18 cellular contexts compared by ENCODE assay signal in the genomic region with DNA sequence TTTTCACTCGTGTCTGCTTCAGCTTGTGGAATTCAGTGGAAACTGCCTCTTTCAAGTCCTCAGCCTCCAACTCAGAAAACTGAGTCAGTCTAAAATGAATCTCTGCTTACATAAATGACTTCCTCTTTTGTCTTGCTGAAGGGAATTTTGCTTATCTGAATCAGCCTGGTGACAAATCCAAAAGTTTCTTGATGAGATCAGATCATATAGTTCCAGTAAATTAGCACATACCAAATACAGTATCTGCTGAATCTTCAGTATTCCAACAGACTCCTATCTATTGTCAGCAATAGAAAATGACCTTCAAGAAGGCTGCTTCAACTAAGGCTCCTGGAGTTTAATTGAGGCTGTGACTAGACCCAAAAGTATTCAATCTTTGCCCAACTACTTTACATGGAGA.
DNase-seq lines count a peak whose midpoint lies in the region; ATAC-seq and TF ChIP-seq lines count a peak whose summit lies in the region.
"Had no signal": no experiment of that assay in that cellular context is flagged by ENCODE, and none has a peak within 500 bp of the region (broad histone marks: within the 10 kb centered on the region; RNA-seq: fewer than 3 reads in every experiment).

No MANE protein-coding gene starts in this region.

- H3K27ac ChIP-seq in OCI-LY3 (ENCODE audit: low read length) (no peak overlapping the region), mesendoderm (ENCODE audit: low read depth, low read length) (no peak overlapping the region)
- no peak overlapping the region for H3K27ac ChIP-seq in CD4-positive, alpha-beta T cell (ENCODE audit: low read depth, low read length)
- H3K27ac ChIP-seq: GM23248, heart left ventricle, right lobe of liver, stomach had no signal

- no peak overlapping the region for H2BK5ac ChIP-seq in mesendoderm (ENCODE audit: low read length)

- H3K4me3 ChIP-seq in OCI-LY3 (ENCODE audit: low read length) (no peak overlapping the region), choroid plexus epithelial cell (ENCODE audit: low read depth, low read length) (no peak overlapping the region), mesendoderm (ENCODE audit: low read length) (no peak overlapping the region)
- H3K4me3 ChIP-seq: GM23248, heart left ventricle, right lobe of liver, stomach had no signal

- H3K4me2 ChIP-seq in OCI-LY3 (ENCODE audit: low read length) (peak overlapping the region; percentile 36; the same call in 1 of the 2 replicates), mesendoderm (ENCODE audit: low read length) (no peak overlapping the region)

- H3K4ac ChIP-seq in mesendoderm (ENCODE audit: low read depth, low read length) = no peak overlapping the region

- no peak overlapping the region for H4K5ac ChIP-seq in mesendoderm (ENCODE audit: low read length)

- no peak overlapping the region for H3K4me3 Mint-ChIP-seq in CD4-positive, alpha-beta T cell
- H3K4me3 Mint-ChIP-seq: activated CD4-positive, alpha-beta T cell treated with anti-CD3 and anti-CD28 coated beads, Interleukin-2, amount 10 ng/mL, durations not matched to agents 7 days and 5 days; activated T-cell treated with anti-CD3 and anti-CD28 coated beads, Interleukin-2, amount 50 U/mL, for 4 hours; CD4-positive, CD25-positive, alpha-beta regulatory T cell; nephron progenitor cell; T-helper 1 cell treated with Interleukin-12 subunit alpha and Interleukin-12 subunit beta and Interleukin-4 antibody, amounts not matched to agents 30 μg/mL and 1 μg/mL, for 36 hours had no signal

- no peaks in the 10 kb centered on the region for H3K27me3 Mint-ChIP-seq in CD4-positive, alpha-beta T cell
- H3K27me3 Mint-ChIP-seq: activated CD4-positive, alpha-beta T cell treated with anti-CD3 and anti-CD28 coated beads, Interleukin-2, amount 10 ng/mL, durations not matched to agents 7 days and 5 days; CD4-positive, CD25-positive, alpha-beta regulatory T cell had no signal

- CTCF ChIA-PET in CD4-positive, alpha-beta T cell (lab: Charles Lee) = no interaction called here

- H3K9ac ChIP-seq in OCI-LY3 (ENCODE audit: low read length) (no peak overlapping the region), mesendoderm (ENCODE audit: low read length) (no peak overlapping the region)
- H3K9ac ChIP-seq: GM23248 had no signal

- intact Hi-C loops in CD4-positive, alpha-beta T cell (cut with DNase I, micrococcal nuclease) = no loop called here

- no peak overlapping the region for H3K18ac ChIP-seq in mesendoderm (ENCODE audit: low read length)

- no peaks in the 10 kb centered on the region for H3K9me3 Mint-ChIP-seq in CD4-positive, alpha-beta T cell
- H3K9me3 Mint-ChIP-seq: activated CD4-positive, alpha-beta T cell treated with anti-CD3 and anti-CD28 coated beads, Interleukin-2, amount 10 ng/mL, durations not matched to agents 7 days and 5 days; nephron progenitor cell; T-helper 1 cell treated with Interleukin-12 subunit alpha and Interleukin-12 subunit beta and Interleukin-4 antibody, amounts not matched to agents 30 μg/mL and 1 μg/mL, for 36 hours had no signal

- no peak for ATAC-seq in CD4-positive, alpha-beta T cell (ENCODE audit: poor library complexity)
- ATAC-seq: activated T-cell treated with anti-CD3 and anti-CD28 coated beads, Interleukin-2, amount 50 U/mL, for 4 hours; heart left ventricle; Panc1; right lobe of liver had no signal

- no peak overlapping the region for H2AFZ ChIP-seq in OCI-LY3 (ENCODE audit: low read depth, low read length)
- H2AFZ ChIP-seq: GM23248 had no signal

- DNase-seq in ELR (ENCODE audit: low read depth) (peak; percentile 89), choroid plexus epithelial cell (ENCODE audit: low read depth) (peak; percentile 35), mesendoderm (peak; percentile 3), LoVo (ENCODE audit: low spot score) (no peak), NCI-H446 (lab: John Stamatoyannopoulos, UW) (no peak), NCI-H748 treated with DMSO at 0.1 percent for 48 hours (lab: John Stamatoyannopoulos, UW) (no peak)
- DNase-seq in CD4-positive, alpha-beta T cell = no peak
- DNase-seq: activated CD4-positive, alpha-beta T cell treated with anti-CD3 and anti-CD28 coated beads, Interleukin-2, amount 10 ng/mL, durations not matched to agents 7 days and 5 days; activated T-cell treated with anti-CD3 and anti-CD28 coated beads, Interleukin-2, amount 50 U/mL, for 4 hours; CD4-positive, CD25-positive, alpha-beta regulatory T cell; GM23248; heart left ventricle; nephron progenitor cell; right lobe of liver; stomach had no signal

- H3K27me3 ChIP-seq in OCI-LY3 (ENCODE audit: low read depth, low read length) = no peaks in the 10 kb centered on the region
- H3K27me3 ChIP-seq in mesendoderm (ENCODE audit: insufficient read depth, low read length, poor library complexity) = no peaks in the 10 kb centered on the region
- no peaks in the 10 kb centered on the region for H3K27me3 ChIP-seq in CD4-positive, alpha-beta T cell (ENCODE audit: control insufficient read depth, insufficient read depth, low read length)
- H3K27me3 ChIP-seq: heart left ventricle, right lobe of liver, stomach had no signal

- H4K20me1 ChIP-seq in OCI-LY3 (ENCODE audit: insufficient read depth, low read length) = no peaks in the 10 kb centered on the region

- WGBS in mesendoderm (ENCODE audit: extremely low coverage, insufficient coverage, low lambda C conversion rate) = no CpG with 5 or more reads among the region's 1 CpG

- no peaks in the 10 kb centered on the region for H3K36me3 ChIP-seq in OCI-LY3 (replicated peaks; ENCODE audit: low read depth, low read length)
- H3K36me3 ChIP-seq in mesendoderm (ENCODE audit: control insufficient read depth, insufficient read depth, low read length) = no peaks in the 10 kb centered on the region
- H3K36me3 ChIP-seq: heart left ventricle, right lobe of liver, stomach had no signal

- H3K79me2 ChIP-seq in OCI-LY3 (ENCODE audit: low read length) (no peaks in the 10 kb centered on the region), mesendoderm (ENCODE audit: control insufficient read depth, insufficient read depth, low read length) (no peaks in the 10 kb centered on the region)

- no peak overlapping the region for H2AK5ac ChIP-seq in mesendoderm (ENCODE audit: low read length)

- POLR2A ChIA-PET in CD4-positive, alpha-beta T cell (lab: Charles Lee) = no interaction called here

- H3K27ac Mint-ChIP-seq in CD4-positive, alpha-beta T cell = no peak overlapping the region
- H3K27ac Mint-ChIP-seq: activated CD4-positive, alpha-beta T cell treated with anti-CD3 and anti-CD28 coated beads, Interleukin-2, amount 10 ng/mL, durations not matched to agents 7 days and 5 days; CD4-positive, CD25-positive, alpha-beta regulatory T cell; nephron progenitor cell; T-helper 1 cell treated with Interleukin-12 subunit alpha and Interleukin-12 subunit beta and Interleukin-4 antibody, amounts not matched to agents 30 μg/mL and 1 μg/mL, for 36 hours had no signal

- no peak overlapping the region for H3K56ac ChIP-seq in mesendoderm (ENCODE audit: low read length)

- no peaks in the 10 kb centered on the region for H3K79me1 ChIP-seq in mesendoderm (ENCODE audit: low read length)

- H4K8ac ChIP-seq in mesendoderm (ENCODE audit: low read depth, low read length) = no peak overlapping the region

- no peak overlapping the region for H3K23ac ChIP-seq in mesendoderm (ENCODE audit: low read length)

- peaks cover 16% of the 10 kb centered on the region for H3K4me1 ChIP-seq in OCI-LY3 (ENCODE audit: low read length)
- H3K4me1 ChIP-seq in mesendoderm (ENCODE audit: control insufficient read depth, low read depth, low read length) = no peaks in the 10 kb centered on the region
- H3K4me1 ChIP-seq: heart left ventricle, right lobe of liver, stomach had no signal

- no peak overlapping the region for H2BK15ac ChIP-seq in mesendoderm (replicated peaks; ENCODE audit: low read depth)

- TF ChIP-seq CTCF in OCI-LY3 (IDR thresholded peaks at IDR 0.05; ENCODE audit: low read depth, low read length) = no peak
- no peak for TF ChIP-seq CTCF in choroid plexus epithelial cell (conservative IDR thresholded peaks at IDR 0.05; ENCODE audit: low read depth, low read length)
- TF ChIP-seq CTCF in CD4-positive, alpha-beta T cell (IDR thresholded peaks at IDR 0.05) = no peak

- H3K4me1 Mint-ChIP-seq in CD4-positive, alpha-beta T cell (ENCODE audit: low read depth) = no peaks in the 10 kb centered on the region
- H3K4me1 Mint-ChIP-seq: activated CD4-positive, alpha-beta T cell treated with anti-CD3 and anti-CD28 coated beads, Interleukin-2, amount 10 ng/mL, durations not matched to agents 7 days and 5 days; CD4-positive, CD25-positive, alpha-beta regulatory T cell; nephron progenitor cell had no signal

- H3K9me3 ChIP-seq in OCI-LY3 (ENCODE audit: insufficient read depth, low read length) = no peaks in the 10 kb centered on the region
- no peaks in the 10 kb centered on the region for H3K9me3 ChIP-seq in CD4-positive, alpha-beta T cell (ENCODE audit: control insufficient read depth, low read length)
- H3K9me3 ChIP-seq: heart left ventricle, right lobe of liver, stomach had no signal

- no peaks in the 10 kb centered on the region for H3K36me3 Mint-ChIP-seq in CD4-positive, alpha-beta T cell (ENCODE audit: low read depth)
- H3K36me3 Mint-ChIP-seq: CD4-positive, CD25-positive, alpha-beta regulatory T cell had no signal

- H2BK120ac ChIP-seq in mesendoderm (ENCODE audit: low read depth, low read length) = no peak overlapping the region

Comparison
In these comparisons a context has a peak if more than half of its experiments do, and no peak if none do; other contexts are left out.
1. DNase-seq: peak in ELR (single experiment), choroid plexus epithelial cell (single experiment) and mesendoderm (single experiment); none in LoVo (single experiment), CD4-positive, alpha-beta T cell (0 of 10), NCI-H446 (0 of 2) and NCI-H748 treated with DMSO at 0.1 percent for 48 hours (single experiment).